Comparison of ENCODE assay signal across 8 cellular contexts in the genomic region with DNA sequence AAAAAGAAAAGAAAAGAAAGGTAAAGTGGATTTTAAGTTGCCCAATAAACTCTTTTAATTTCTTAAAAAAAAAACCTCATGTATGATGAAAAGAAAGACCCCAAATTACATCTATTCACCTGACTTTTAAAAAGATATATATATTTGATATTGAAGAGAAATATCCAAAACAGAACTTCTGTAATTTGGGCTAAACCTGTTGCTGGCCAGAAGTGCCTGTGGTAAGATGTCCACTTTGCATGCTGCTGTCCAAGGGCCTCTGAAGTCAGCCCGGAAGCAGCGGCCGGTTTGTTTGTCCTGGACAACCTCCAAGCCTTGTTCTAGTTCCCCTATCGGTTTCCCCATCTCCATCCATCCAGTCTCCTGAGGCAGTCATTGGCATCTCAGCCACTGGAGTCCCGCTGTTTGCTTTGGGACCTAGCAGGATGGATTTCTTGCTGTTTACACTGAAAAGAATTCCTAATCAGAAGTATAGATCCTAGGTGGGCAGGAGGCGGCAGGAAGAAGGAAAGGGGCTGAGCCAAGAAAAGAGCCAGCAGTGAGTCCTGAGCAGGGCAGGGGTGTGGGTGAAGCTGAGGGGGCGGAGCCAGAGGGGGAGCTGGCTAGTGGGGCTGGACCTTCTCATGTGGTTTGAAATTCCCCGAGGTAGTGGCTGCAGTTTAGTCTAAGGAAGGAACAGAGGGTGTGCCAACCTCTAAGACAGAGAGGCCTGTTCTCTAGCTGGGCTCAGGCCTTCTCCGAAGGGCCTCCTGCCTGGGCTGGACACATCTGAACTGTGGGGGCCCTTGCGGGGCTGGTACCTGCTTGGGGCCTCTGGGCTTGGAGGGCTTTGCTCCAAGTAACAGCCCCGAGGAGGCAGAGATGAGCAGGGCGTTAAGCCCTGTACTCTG. TPM values are rescaled to one million over a fixed set of nuclear protein-coding genes. Genes with fewer than 3 reads are reported as not detected.
DNase-seq lines count a peak whose midpoint lies in the region; ATAC-seq and TF ChIP-seq lines count a peak whose summit lies in the region.

No MANE protein-coding gene starts in this region.

- TF ChIP-seq POLR2A in heart left ventricle (IDR thresholded peaks at IDR 0.05), result no peak

- WGBS in heart left ventricle, 4 donors, result 52 to 66% (median 57%) methylated on average over 12 of the region's 12 CpGs

- peaks cover 19% of the 10 kb centered on the region for H3K4me1 Mint-ChIP-seq in stimulated activated memory B cell treated with anti-CD40 and anti-IgM and Interleukin-4, amounts not matched to agents 10 μg/mL and 1 μg/mL and 100 μg/mL, for 72 hours

- peaks cover 26% of the 10 kb centered on the region for H3K27me3 Mint-ChIP-seq in stimulated activated memory B cell treated with anti-CD40 and anti-IgM and Interleukin-4, amounts not matched to agents 10 μg/mL and 1 μg/mL and 100 μg/mL, for 72 hours

- H3K9me3 ChIP-seq in heart left ventricle, result no peaks in the 10 kb centered on the region

- H3K27me3 ChIP-seq in heart left ventricle, result peaks cover 0 to 32% (median 17%) of the 10 kb centered on the region in 9 donors

- H3K9me3 Mint-ChIP-seq in stimulated activated memory B cell treated with anti-CD40 and anti-IgM and Interleukin-4, amounts not matched to agents 10 μg/mL and 1 μg/mL and 100 μg/mL, for 72 hours, result no peaks in the 10 kb centered on the region

- no peak overlapping the region for H3K27ac ChIP-seq in heart left ventricle

- H3K36me3 ChIP-seq in heart left ventricle, result no peaks in the 10 kb centered on the region

- H3K4me1 ChIP-seq in heart left ventricle, result peaks cover 0 to 16% (median 0%) of the 10 kb centered on the region in 12 donors

- no peak overlapping the region for H3K4me3 ChIP-seq in heart left ventricle

- no peak overlapping the region for H3K27ac Mint-ChIP-seq in stimulated activated memory B cell treated with anti-CD40 and anti-IgM and Interleukin-4, amounts not matched to agents 10 μg/mL and 1 μg/mL and 100 μg/mL, for 72 hours

- TF ChIP-seq CTCF in heart left ventricle (IDR thresholded peaks at IDR 0.05), result no peak

- intact Hi-C loops in heart left ventricle (cut with DNase I), result no loop called here

- H3K4me3 Mint-ChIP-seq in stimulated activated memory B cell treated with anti-CD40 and anti-IgM and Interleukin-4, amounts not matched to agents 10 μg/mL and 1 μg/mL and 100 μg/mL, for 72 hours, result no peak overlapping the region

- ATAC-seq in heart left ventricle (peak in 3 of 4 donors; percentile 62 to 70 (median 65)), GM18909 (IDR thresholded peaks at IDR 0.05; ENCODE audit: poor library complexity, unreplicated experiment) (no peak), GM21737 (IDR thresholded peaks at IDR 0.05; ENCODE audit: unreplicated experiment) (no peak), GM19035 (IDR thresholded peaks at IDR 0.05; ENCODE audit: unreplicated experiment) (no peak), GM21423 (IDR thresholded peaks at IDR 0.05; ENCODE audit: unreplicated experiment) (no peak)
- peak; percentile 13 for ATAC-seq in stimulated activated memory B cell treated with anti-CD40 and anti-IgM and Interleukin-4, amounts not matched to agents 10 μg/mL and 1 μg/mL and 100 μg/mL, for 72 hours

- DNase-seq in HK-2 (ENCODE audit: unreplicated experiment), result peak; percentile 56
- DNase-seq in SW 1271 (lab: John Stamatoyannopoulos, UW), result peak; percentile 28 to 62
- DNase-seq in heart left ventricle, result peak; percentile 37 to 72 (median 50)

- H3K36me3 Mint-ChIP-seq in stimulated activated memory B cell treated with anti-CD40 and anti-IgM and Interleukin-4, amounts not matched to agents 10 μg/mL and 1 μg/mL and 100 μg/mL, for 72 hours, result no peaks in the 10 kb centered on the region

RNA-seq across cellular contexts. Expression of a gene that starts 3.3 kb away (rescaled TPM):
- total RNA-seq in heart left ventricle, result under 1 TPM in 5 of 9 donors, not detected in 4; 0.08 to 0.29 (median 0.17) TPM
- under 1 TPM in 1 of 2 donors, not detected in 1; 0.19 TPM for polyA plus RNA-seq in heart left ventricle

RNA-seq across cellular contexts. Expression of a gene that starts 56.5 kb away (rescaled TPM):
- 1 to 10 TPM; 4.3 to 9.7 (median 6.1) TPM for total RNA-seq in heart left ventricle
- polyA plus RNA-seq in heart left ventricle, result 1 to 10 TPM; 2.1 to 3.6 TPM

Comparison
In these comparisons a context has a peak if more than half of its experiments do, and no peak if none do; other contexts are left out.
1. ATAC-seq: peak in heart left ventricle (3 of 4) and stimulated activated memory B cell treated with anti-CD40 and anti-IgM and Interleukin-4, amounts not matched to agents 10 μg/mL and 1 μg/mL and 100 μg/mL, for 72 hours (single experiment); none in GM18909 (single experiment), GM21737 (single experiment), GM19035 (single experiment) and GM21423 (single experiment).
2. Peak in every context shown above with its lines, with median percentiles within 50 percentile points of each other: DNase-seq.